Comparison of ENCODE assay signal across 1 cellular context in genomic region chr19:47406711-47407416, GRCh38.
TF ChIP-seq lines count a peak whose summit lies in the region.

No MANE protein-coding gene starts in this region.

TF ChIP-seq in PFSK-1, 5 proteins besides CTCF, POLR2A, EP300 and RAD21 (continued from another document):
- peak; percentile 79 to 92 for TF ChIP-seq REST (IDR thresholded peaks at IDR 0.05; ENCODE audit: insufficient read depth in 1 of 2, low read depth in 2 of 2, low read length in 2 of 2)
